Comparison of ENCODE assay signal across 16 cellular contexts in genomic region chrX:134886201-134886600, GRCh38. TPM values are rescaled to one million over a fixed set of nuclear protein-coding genes. Genes with fewer than 3 reads are reported as not detected.
DNase-seq lines count a peak whose midpoint lies in the region; ATAC-seq, FAIRE-seq and TF ChIP-seq lines count a peak whose summit lies in the region.
"Had no signal": no experiment of that assay in that cellular context is flagged by ENCODE, and none has a peak within 500 bp of the region (broad histone marks: within the 10 kb centered on the region; RNA-seq: fewer than 3 reads in every experiment).

No MANE protein-coding gene starts in this region.

- FAIRE-seq in urothelium cell line (lab: Jason Lieb, UNC), result no peak

- H3K36me3 ChIP-seq in PC-9 (ENCODE audit: low read depth), result peaks cover 8% of the 10 kb centered on the region; the same call in 1 of the 2 replicates
- H3K36me3 ChIP-seq: HAP-1 had no signal

- H3K4me3 ChIP-seq in PC-9, result peak overlapping the region; percentile 42; the same call in 1 of the 2 replicates
- H3K4me3 ChIP-seq: HAP-1, lung had no signal

- H3K4me3 Mint-ChIP-seq in activated T-cell treated with anti-CD3 and anti-CD28 coated beads, Interleukin-2, amount 50 U/mL, for 72 hours, result no peak overlapping the region
- peak overlapping the region in 1 of 2 donors; percentile 6 for H3K4me3 Mint-ChIP-seq in effector memory CD8-positive, alpha-beta T cell
- no peak overlapping the region for H3K4me3 Mint-ChIP-seq in activated T-helper 2 cell treated with anti-CD3 and anti-CD28 coated beads, Interferon-gamma antibody, Interleukin-2, Interleukin-4, amounts not matched to agents 10 μg/mL and 5 μg/mL and 100 μg/mL, durations not matched to agents 14 hours and 24 hours and 36 hours (ENCODE audit: low read depth)
- H3K4me3 Mint-ChIP-seq: brain, IgD-negative memory B cell had no signal

- no peaks in the 10 kb centered on the region for H3K36me3 Mint-ChIP-seq in activated T-cell treated with anti-CD3 and anti-CD28 coated beads, Interleukin-2, amount 50 U/mL, for 72 hours (ENCODE audit: insufficient read depth in 2 of 2)
- no peaks in the 10 kb centered on the region for H3K36me3 Mint-ChIP-seq in effector memory CD8-positive, alpha-beta T cell (ENCODE audit: insufficient read depth)
- peaks cover 7% of the 10 kb centered on the region for H3K36me3 Mint-ChIP-seq in activated T-helper 2 cell treated with anti-CD3 and anti-CD28 coated beads, Interferon-gamma antibody, Interleukin-2, Interleukin-4, amounts not matched to agents 10 μg/mL and 5 μg/mL and 100 μg/mL, durations not matched to agents 14 hours and 24 hours and 36 hours (ENCODE audit: low read depth)

- peak; percentile 37 to 84 for ATAC-seq in activated T-cell treated with anti-CD3 and anti-CD28 coated beads, Interleukin-2, amount 50 U/mL, for 72 hours (replicated peaks in 1 of 2)
- ATAC-seq in effector memory CD8-positive, alpha-beta T cell (replicated peaks), result no peak

- H3K4me2 ChIP-seq in PC-9, result peak overlapping the region; percentile 77

- peak overlapping the region; percentile 96 for H3K27ac ChIP-seq in PC-9

- H2AFZ ChIP-seq in PC-9, result peak overlapping the region; percentile 67

- H3K27me3 ChIP-seq in PC-9 (ENCODE audit: insufficient read depth, low read depth), result no peaks in the 10 kb centered on the region

- peaks cover 56% of the 10 kb centered on the region for H3F3A ChIP-seq in PC-9 (ENCODE audit: insufficient read depth, low read depth)

- H3K9me3 Mint-ChIP-seq in activated T-cell treated with anti-CD3 and anti-CD28 coated beads, Interleukin-2, amount 50 U/mL, for 72 hours, result no peaks in the 10 kb centered on the region
- H3K9me3 Mint-ChIP-seq in effector memory CD8-positive, alpha-beta T cell, result no peaks in the 10 kb centered on the region
- H3K9me3 Mint-ChIP-seq in activated T-helper 2 cell treated with anti-CD3 and anti-CD28 coated beads, Interferon-gamma antibody, Interleukin-2, Interleukin-4, amounts not matched to agents 10 μg/mL and 5 μg/mL and 100 μg/mL, durations not matched to agents 14 hours and 24 hours and 36 hours, result no peaks in the 10 kb centered on the region
- H3K9me3 Mint-ChIP-seq: IgD-negative memory B cell had no signal

- no peaks in the 10 kb centered on the region for H3K9me2 ChIP-seq in PC-9 (ENCODE audit: insufficient read depth)

- peak overlapping the region; percentile 54 for H3K27ac Mint-ChIP-seq in activated T-cell treated with anti-CD3 and anti-CD28 coated beads, Interleukin-2, amount 50 U/mL, for 72 hours
- H3K27ac Mint-ChIP-seq in effector memory CD8-positive, alpha-beta T cell, result peak overlapping the region; percentile 15 to 33
- H3K27ac Mint-ChIP-seq in activated T-helper 2 cell treated with anti-CD3 and anti-CD28 coated beads, Interferon-gamma antibody, Interleukin-2, Interleukin-4, amounts not matched to agents 10 μg/mL and 5 μg/mL and 100 μg/mL, durations not matched to agents 14 hours and 24 hours and 36 hours, result no peak overlapping the region
- H3K27ac Mint-ChIP-seq: brain, IgD-negative memory B cell had no signal

- H3K79me2 ChIP-seq in PC-9 (ENCODE audit: low read depth), result no peaks in the 10 kb centered on the region

- no peaks in the 10 kb centered on the region for H4K20me1 ChIP-seq in PC-9 (ENCODE audit: insufficient read depth)

- BruUV-seq in PC-9 (replicated peaks; lab: Mats Ljungman, UMichigan), result no TSS peak

- H3K9me3 ChIP-seq in PC-9 (ENCODE audit: insufficient read depth, low read depth), result no peaks in the 10 kb centered on the region
- H3K9me3 ChIP-seq: HAP-1 had no signal

- peaks cover 10% of the 10 kb centered on the region for H3K4me1 Mint-ChIP-seq in activated T-cell treated with anti-CD3 and anti-CD28 coated beads, Interleukin-2, amount 50 U/mL, for 72 hours (ENCODE audit: low read depth)
- peaks cover 1 to 3% of the 10 kb centered on the region in 2 donors for H3K4me1 Mint-ChIP-seq in effector memory CD8-positive, alpha-beta T cell (ENCODE audit: low read depth in 2 of 2)
- peaks cover 3% of the 10 kb centered on the region for H3K4me1 Mint-ChIP-seq in activated T-helper 2 cell treated with anti-CD3 and anti-CD28 coated beads, Interferon-gamma antibody, Interleukin-2, Interleukin-4, amounts not matched to agents 10 μg/mL and 5 μg/mL and 100 μg/mL, durations not matched to agents 14 hours and 24 hours and 36 hours (ENCODE audit: low read depth)
- H3K4me1 Mint-ChIP-seq: IgD-negative memory B cell had no signal

- peaks cover 57% of the 10 kb centered on the region for H3K4me1 ChIP-seq in PC-9 (replicated peaks; ENCODE audit: insufficient read depth)

- CTCF ChIA-PET in PC-9 (lab: Charles Lee), result no interaction called here

- TF ChIP-seq CTCF in PC-9 (conservative IDR thresholded peaks at IDR 0.05), result no peak

- H3K27me3 Mint-ChIP-seq in activated T-cell treated with anti-CD3 and anti-CD28 coated beads, Interleukin-2, amount 50 U/mL, for 72 hours (ENCODE audit: low read depth), result peaks cover 15% of the 10 kb centered on the region
- no peaks in the 10 kb centered on the region for H3K27me3 Mint-ChIP-seq in effector memory CD8-positive, alpha-beta T cell
- no peaks in the 10 kb centered on the region for H3K27me3 Mint-ChIP-seq in activated T-helper 2 cell treated with anti-CD3 and anti-CD28 coated beads, Interferon-gamma antibody, Interleukin-2, Interleukin-4, amounts not matched to agents 10 μg/mL and 5 μg/mL and 100 μg/mL, durations not matched to agents 14 hours and 24 hours and 36 hours (ENCODE audit: low read depth)

- peak; percentile 1 to 2 for DNase-seq in activated T-cell treated with anti-CD3 and anti-CD28 coated beads, Interleukin-2, amount 50 U/mL, for 72 hours
- no peak for DNase-seq in activated T-cell treated with anti-CD3 and anti-CD28 coated beads, Interleukin-2, amount 50 U/mL, for 1 hour
- DNase-seq in PC-9 (peak; percentile 40 to 98), urothelium cell line (ENCODE audit: low spot score) (peak; percentile 4)
- no peak for DNase-seq in effector memory CD8-positive, alpha-beta T cell
- no peak for DNase-seq in activated T-helper 2 cell treated with anti-CD3 and anti-CD28 coated beads, Interferon-gamma antibody, Interleukin-2, Interleukin-4, amounts not matched to agents 10 μg/mL and 5 μg/mL and 100 μg/mL, durations not matched to agents 14 hours and 24 hours and 36 hours (ENCODE audit: low spot score)
- no peak for DNase-seq in stimulated activated naive CD4-positive, alpha-beta T cell treated with Interleukin-2 at 50 U/mL for 16 hours (lab: John Stamatoyannopoulos, UW)
- no peak for DNase-seq in stimulated activated CD4-positive, alpha-beta T cell treated with anti-CD3 and anti-CD28 coated beads, Interleukin-15, amount 100 ng/mL, for 24 hours
- DNase-seq: activated CD4-positive, alpha-beta T cell treated with anti-CD3 and anti-CD28 coated beads for 1 hour; activated effector memory CD4-positive, alpha-beta T cell treated with Interleukin-2 at 50 U/mL for 16 hours; NCI-H2029 treated with DMSO at 0.1 percent for 48 hours; occipital lobe had no signal

- POLR2A ChIA-PET in PC-9 (lab: Charles Lee; ENCODE audit: unreplicated experiment), result interaction anchor here (0.5 to 1.5 kb wide), 5 partner anchors 69 to 1616 kb away, joined by 3 to 9 read pairs (median 4); a partner anchor contains a TSS

- intact Hi-C loops in PC-9 (cut with micrococcal nuclease; ENCODE audit: unreplicated experiment), result no loop called here
- intact Hi-C loops in activated T-helper 2 cell treated with anti-CD3 and anti-CD28 coated beads, Interferon-gamma antibody, Interleukin-2, Interleukin-4, amounts not matched to agents 10 μg/mL and 5 μg/mL and 100 μg/mL, durations not matched to agents 14 hours and 24 hours and 36 hours (cut with micrococcal nuclease), result no loop called here

RNA-seq across cellular contexts. Expression of gene MOSPD1, which starts 28.9 kb away (rescaled TPM):
- 10 to 100 TPM; 14.4 to 14.9 TPM for total RNA-seq in activated T-cell treated with anti-CD3 and anti-CD28 coated beads, Interleukin-2, amount 50 U/mL, for 72 hours
- 22.3 and 31.0 TPM in 2 replicates for total RNA-seq in PC-9 (2021)
- total RNA-seq in activated T-helper 2 cell treated with anti-CD3 and anti-CD28 coated beads, Interferon-gamma antibody, Interleukin-2, Interleukin-4, amounts not matched to agents 10 μg/mL and 5 μg/mL and 100 μg/mL, durations not matched to agents 14 hours and 24 hours and 36 hours, result 13.8 and 16.0 TPM in 2 replicates

Comparison
In these comparisons a context has a peak if more than half of its experiments do, and no peak if none do; other contexts are left out.
1. DNase-seq: peak in activated T-cell treated with anti-CD3 and anti-CD28 coated beads, Interleukin-2, amount 50 U/mL, for 72 hours (2 of 2), PC-9 (2 of 2) and urothelium cell line (single experiment); none in activated T-cell treated with anti-CD3 and anti-CD28 coated beads, Interleukin-2, amount 50 U/mL, for 1 hour (single experiment), effector memory CD8-positive, alpha-beta T cell (0 of 3), activated T-helper 2 cell treated with anti-CD3 and anti-CD28 coated beads, Interferon-gamma antibody, Interleukin-2, Interleukin-4, amounts not matched to agents 10 μg/mL and 5 μg/mL and 100 μg/mL, durations not matched to agents 14 hours and 24 hours and 36 hours (single experiment), stimulated activated naive CD4-positive, alpha-beta T cell treated with Interleukin-2 at 50 U/mL for 16 hours (single experiment) and stimulated activated CD4-positive, alpha-beta T cell treated with anti-CD3 and anti-CD28 coated beads, Interleukin-15, amount 100 ng/mL, for 24 hours (single experiment).